25 cellular contexts compared by ENCODE assay signal in genomic region chr7:107162466-107162865, GRCh38.
"Had no signal": no experiment of that assay in that cellular context is flagged by ENCODE, and none has a peak within 500 bp of the region (broad histone marks: within the 10 kb centered on the region; RNA-seq: fewer than 3 reads in every experiment).

No MANE protein-coding gene starts in this region.

- DNase-seq: activated CD4-positive, alpha-beta memory T cell treated with anti-CD3 and anti-CD28 coated beads for 36 hours; activated CD4-positive, alpha-beta T cell treated with anti-CD3 and anti-CD28 coated beads, Interleukin-2, amount 10 ng/mL, durations not matched to agents 7 days and 5 days; activated CD4-positive, CD25-positive, alpha-beta regulatory T cell; activated CD8-positive, alpha-beta memory T cell treated with anti-CD3 and anti-CD28 coated beads for 24 hours; activated effector memory CD4-positive, alpha-beta T cell treated with anti-CD3 and anti-CD28 coated beads, Interleukin-2, amount 50 U/mL, for 16 hours; activated naive CD4-positive, alpha-beta T cell treated with Interleukin-2 at 50 U/mL for 16 hours; activated naive CD8-positive, alpha-beta T cell treated with anti-CD3 and anti-CD28 coated beads, Interleukin-2, amount 50 U/mL, for 24 hours; activated T-cell treated with anti-CD3 and anti-CD28 coated beads, Interleukin-2, amount 50 U/mL, for 4 hours; amniotic stem cell; body of pancreas; central memory CD4-positive, alpha-beta T cell; Kasumi-1; NCI-H1048; NCI-H1417; NCI-H1694; NCI-H2081; NCI-H510A treated with DMSO at 0.1 percent for 48 hours; NCI-H69; NK-92 treated with Interleukin-12 subunit alpha and Interleukin-12 subunit beta, amount 100 ng/mL, for 24 hours; SHP77 treated with DMSO at 0.1 percent for 48 hours; T-cell; T-helper 2 cell; T1000 had no signal

- H3K9me3 ChIP-seq: ascending aorta, body of pancreas had no signal

- ATAC-seq: activated naive CD4-positive, alpha-beta T cell treated with anti-CD3 and anti-CD28 coated beads, Interleukin-2, amount 50 U/mL, for 72 hours; activated naive CD8-positive, alpha-beta T cell treated with anti-CD3 and anti-CD28 coated beads, Interleukin-2, amount 50 U/mL, for 24 hours; activated T-cell treated with anti-CD3 and anti-CD28 coated beads, Interleukin-2, amount 50 U/mL, for 4 hours; body of pancreas; T-cell had no signal

- H3K36me3 ChIP-seq: ascending aorta had no signal

- H3K27ac ChIP-seq: ascending aorta, body of pancreas had no signal

- H3K4me1 ChIP-seq: ascending aorta, body of pancreas had no signal

- H3K27me3 ChIP-seq: ascending aorta, body of pancreas had no signal

- H3K4me3 ChIP-seq: ascending aorta, body of pancreas had no signal
